In genomic region chr2:211376410-211376809, GRCh38 we compare ENCODE assay signal across 24 cellular contexts.
"Had no signal": no experiment of that assay in that cellular context is flagged by ENCODE, and none has a peak within 500 bp of the region (broad histone marks: within the 10 kb centered on the region; RNA-seq: fewer than 3 reads in every experiment).

No MANE protein-coding gene starts in this region.

- DNase-seq: activated CD4-positive, alpha-beta T cell treated with anti-CD3 and anti-CD28 coated beads, Interleukin-2, amount 10 ng/mL, durations not matched to agents 7 days and 5 days; activated CD4-positive, CD25-positive, alpha-beta regulatory T cell treated with anti-CD3 and anti-CD28 coated beads, Interleukin-2, amount 50 U/mL, for 72 hours; activated CD8-positive, alpha-beta T cell treated with anti-CD3 and anti-CD28 coated beads, Interleukin-2, amount 10 ng/mL, durations not matched to agents 7 days and 5 days; activated gamma-delta T cell treated with Interleukin-2 at 50 U/mL for 16 hours; aorta; dermis blood vessel endothelial cell; effector CD8-positive, alpha-beta T cell; erythroblast; foreskin fibroblast; left colon; ovary; stimulated activated CD4-positive, alpha-beta T cell treated with anti-CD3 and anti-CD28 coated beads, Interleukin-2, amount 100 ng/mL, for 48 hours; stimulated activated naive CD4-positive, alpha-beta T cell; testis; trophoblast cell; uterus had no signal

- H3K9me3 Mint-ChIP-seq: activated CD4-positive, alpha-beta T cell treated with anti-CD3 and anti-CD28 coated beads, Interleukin-2, amount 10 ng/mL, durations not matched to agents 7 days and 5 days; brain; memory B cell had no signal

- H3K27me3 ChIP-seq: neutrophil, ovary, testis, uterus had no signal

- H3K36me3 ChIP-seq: neutrophil, ovary, prostate gland, uterus had no signal

- H3K27ac ChIP-seq: neutrophil, ovary, prostate gland, testis, uterus, VCaP had no signal

- ATAC-seq: activated CD8-positive, alpha-beta T cell treated with anti-CD3 and anti-CD28 coated beads, Interleukin-2, amount 10 ng/mL, durations not matched to agents 7 days and 5 days; activated naive CD4-positive, alpha-beta T cell treated with anti-CD3 and anti-CD28 coated beads, Interleukin-2, amount 50 U/mL, for 72 hours; left colon; natural killer cell treated with Interleukin-12 subunit alpha and Interleukin-12 subunit beta and Interleukin-15 and Interleukin-18, amount 100 ng/mL, for 72 hours had no signal

- H3K4me3 Mint-ChIP-seq: activated CD4-positive, alpha-beta T cell treated with anti-CD3 and anti-CD28 coated beads, Interleukin-2, amount 10 ng/mL, durations not matched to agents 7 days and 5 days; activated CD8-positive, alpha-beta T cell treated with anti-CD3 and anti-CD28 coated beads, Interleukin-2, amount 10 ng/mL, durations not matched to agents 7 days and 5 days; brain; memory B cell; natural killer cell treated with Interleukin-12 subunit alpha and Interleukin-12 subunit beta and Interleukin-15 and Interleukin-18, amount 100 ng/mL, for 72 hours had no signal

- H3K4me1 Mint-ChIP-seq: activated CD4-positive, alpha-beta T cell treated with anti-CD3 and anti-CD28 coated beads, Interleukin-2, amount 10 ng/mL, durations not matched to agents 7 days and 5 days; brain had no signal

- H3K4me3 ChIP-seq: ovary, prostate gland, testis, uterus had no signal

- H3K27ac Mint-ChIP-seq: activated CD4-positive, alpha-beta T cell treated with anti-CD3 and anti-CD28 coated beads, Interleukin-2, amount 10 ng/mL, durations not matched to agents 7 days and 5 days; activated CD8-positive, alpha-beta T cell treated with anti-CD3 and anti-CD28 coated beads, Interleukin-2, amount 10 ng/mL, durations not matched to agents 7 days and 5 days; activated naive CD4-positive, alpha-beta T cell treated with anti-CD3 and anti-CD28 coated beads, Interleukin-2, amount 50 U/mL, for 72 hours; brain; memory B cell; natural killer cell treated with Interleukin-12 subunit alpha and Interleukin-12 subunit beta and Interleukin-15 and Interleukin-18, amount 100 ng/mL, for 72 hours had no signal

- H3K36me3 Mint-ChIP-seq: brain; memory B cell; natural killer cell treated with Interleukin-12 subunit alpha and Interleukin-12 subunit beta and Interleukin-15 and Interleukin-18, amount 100 ng/mL, for 72 hours had no signal

- H3K4me1 ChIP-seq: prostate gland, testis, uterus had no signal

- FAIRE-seq: keratinocyte had no signal

- H3K27me3 Mint-ChIP-seq: activated CD4-positive, alpha-beta T cell treated with anti-CD3 and anti-CD28 coated beads, Interleukin-2, amount 10 ng/mL, durations not matched to agents 7 days and 5 days; brain; memory B cell; natural killer cell treated with Interleukin-12 subunit alpha and Interleukin-12 subunit beta and Interleukin-15 and Interleukin-18, amount 100 ng/mL, for 72 hours had no signal

- H3K9me3 ChIP-seq: neutrophil, ovary, prostate gland, testis, uterus had no signal
